In the genomic region with DNA sequence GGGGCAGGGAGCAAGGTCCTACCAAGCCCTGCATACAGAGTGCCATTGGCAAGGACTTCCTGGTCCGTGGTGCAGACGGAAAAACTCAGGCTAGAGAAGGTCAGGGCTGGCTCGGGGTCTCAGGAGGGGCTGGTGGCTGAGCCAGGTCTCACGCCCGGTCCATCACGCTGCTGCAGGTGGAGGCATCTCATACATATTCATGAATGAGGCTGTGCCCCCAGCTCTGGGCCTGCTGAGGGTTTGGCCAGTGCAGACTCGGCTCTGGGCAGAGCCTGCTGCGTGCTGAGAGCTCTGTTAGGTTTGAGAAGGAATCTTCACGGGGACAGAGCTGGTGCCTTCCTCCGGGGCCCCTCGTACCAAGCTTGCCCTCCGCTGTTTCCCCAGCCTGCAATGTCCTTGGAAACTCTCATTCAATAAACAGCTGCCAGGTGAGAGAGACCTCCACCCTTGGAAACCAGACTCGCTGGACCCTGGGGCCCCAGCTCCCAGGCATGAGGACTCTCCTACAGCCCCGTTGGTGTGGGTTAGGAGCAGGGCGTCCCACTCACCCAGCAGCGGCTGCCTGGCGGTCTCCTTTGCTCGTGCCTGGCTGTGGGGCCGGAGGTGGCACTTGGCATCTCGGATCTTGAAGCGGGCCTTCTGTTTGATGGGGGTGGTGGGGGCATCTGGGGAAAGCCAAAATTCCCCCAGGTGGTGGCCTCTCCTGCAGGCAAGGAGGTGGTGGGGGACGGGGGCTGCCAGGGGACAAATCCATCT, we compare ENCODE assay signal across 25 cellular contexts.
"Had no signal": no experiment of that assay in that cellular context is flagged by ENCODE, and none has a peak within 500 bp of the region (broad histone marks: within the 10 kb centered on the region; RNA-seq: fewer than 3 reads in every experiment).

No MANE protein-coding gene starts in this region.

- H3K27ac ChIP-seq: colonic mucosa, esophagus muscularis mucosa, foreskin keratinocyte, gastroesophageal sphincter, hepatocyte, left lung, lower lobe of right lung had no signal

- H2AFZ ChIP-seq: hepatocyte had no signal

- H3K27ac Mint-ChIP-seq: dendritic cell treated with granulocyte-macrophage colony-stimulating factor and Interleukin-4, amounts not matched to agents 40 ng/mL and 50 ng/mL, for 4 days; endodermal cell; immature natural killer cell; mesothelial cell of epicardium had no signal

- ATAC-seq: effector memory CD8-positive, alpha-beta T cell; foreskin keratinocyte; gastroesophageal sphincter; heart left ventricle; left lung; left ventricle myocardium superior; lower lobe of right lung; mucosa of descending colon had no signal

- H3K4me2 ChIP-seq: hepatocyte had no signal

- H3K9me3 ChIP-seq: colonic mucosa, esophagus muscularis mucosa, gastroesophageal sphincter, heart left ventricle, left lung, lower lobe of right lung, mucosa of descending colon had no signal

- DNase-seq: colonic mucosa; cortex of kidney; effector CD8-positive, alpha-beta T cell; effector memory CD8-positive, alpha-beta T cell; endodermal cell; foreskin keratinocyte; heart left ventricle; hypothalamus; immature natural killer cell; islet precursor cell; kidney; kidney glomerular epithelial cell; left lung; left ventricle myocardium superior; lower lobe of right lung; mesenchymal stem cell; mucosa of descending colon; naive B cell had no signal

- H3K27me3 ChIP-seq: colonic mucosa, gastroesophageal sphincter, hepatocyte, left lung had no signal

- FAIRE-seq: endometrium, frontal cortex, kidney had no signal

- H3K4me3 ChIP-seq: colonic mucosa, esophagus muscularis mucosa, gastroesophageal sphincter, heart left ventricle, hepatocyte, left lung, lower lobe of right lung, mucosa of descending colon had no signal

- H3K9me3 Mint-ChIP-seq: dendritic cell treated with granulocyte-macrophage colony-stimulating factor and Interleukin-4, amounts not matched to agents 40 ng/mL and 50 ng/mL, for 4 days; effector memory CD8-positive, alpha-beta T cell; endodermal cell; mesothelial cell of epicardium; naive B cell had no signal

- H3K4me3 Mint-ChIP-seq: dendritic cell treated with granulocyte-macrophage colony-stimulating factor and Interleukin-4, amounts not matched to agents 40 ng/mL and 50 ng/mL, for 4 days; effector memory CD8-positive, alpha-beta T cell; endodermal cell; immature natural killer cell; mesothelial cell of epicardium; naive B cell had no signal

- H3K79me2 ChIP-seq: hepatocyte had no signal

- H3K4me1 Mint-ChIP-seq: immature natural killer cell had no signal

- H3K4me1 ChIP-seq: colonic mucosa, foreskin keratinocyte, left lung had no signal

- H3K36me3 ChIP-seq: colonic mucosa, heart left ventricle, left lung, lower lobe of right lung had no signal

- H3K36me3 Mint-ChIP-seq: immature natural killer cell, mesothelial cell of epicardium, naive B cell had no signal
